ENCODE assay signal across 13 cellular contexts in genomic region chr5:113059232-113059805, GRCh38.
DNase-seq lines count a peak whose midpoint lies in the region; FAIRE-seq lines count a peak whose summit lies in the region.
"Had no signal": no experiment of that assay in that cellular context is flagged by ENCODE, and none has a peak within 500 bp of the region (broad histone marks: within the 10 kb centered on the region; RNA-seq: fewer than 3 reads in every experiment).

No MANE protein-coding gene starts in this region.

- H3K36me3 ChIP-seq in stomach smooth muscle (ENCODE audit: control insufficient read depth in 2 of 2, insufficient read depth in 2 of 2, low read length in 2 of 2) (peaks cover 3 to 16% of the 10 kb centered on the region in 2 donors), small intestine (ENCODE audit: control insufficient read depth in 2 of 2, insufficient read depth in 2 of 2, low read length in 2 of 2) (peaks cover 0 to 2% of the 10 kb centered on the region in 2 donors)

- peaks cover 16% of the 10 kb centered on the region for H3K4me1 ChIP-seq in stomach smooth muscle (ENCODE audit: control insufficient read depth, insufficient read depth, low read length)
- no peaks in the 10 kb centered on the region for H3K4me1 ChIP-seq in small intestine (ENCODE audit: control insufficient read depth in 2 of 2, insufficient read depth in 1 of 2, low read depth in 1 of 2, low read length in 1 of 2)

- H3K9ac ChIP-seq in stomach smooth muscle (ENCODE audit: low read length in 2 of 2) = no peak overlapping the region

- no peaks in the 10 kb centered on the region for H3K27me3 ChIP-seq in stomach smooth muscle (ENCODE audit: control insufficient read depth in 1 of 2, insufficient read depth in 2 of 2, low read length in 2 of 2)
- no peaks in the 10 kb centered on the region for H3K27me3 ChIP-seq in small intestine (ENCODE audit: control insufficient read depth in 2 of 2, insufficient read depth in 2 of 2, low read length in 2 of 2)
- H3K27me3 ChIP-seq: suprapubic skin had no signal

- H3K27ac ChIP-seq in stomach smooth muscle (ENCODE audit: low read length) (peak overlapping the region; percentile 6), small intestine (ENCODE audit: low read depth in 1 of 2, low read length in 1 of 2) (no peak overlapping the region)
- H3K27ac ChIP-seq: suprapubic skin had no signal

- no peak for FAIRE-seq in small intestine (lab: Jason Lieb, UNC)
- FAIRE-seq: A204.1 had no signal

- WGBS in small intestine, 3 donors = 62 to 78% (median 76%) methylated on average over 12 of the region's 12 CpGs

- no peaks in the 10 kb centered on the region for H3K9me3 ChIP-seq in stomach smooth muscle (ENCODE audit: control insufficient read depth in 2 of 2, low read length in 2 of 2)
- no peaks in the 10 kb centered on the region for H3K9me3 ChIP-seq in small intestine (ENCODE audit: control insufficient read depth, low read depth)
- H3K9me3 ChIP-seq: suprapubic skin had no signal

- H3K4me3 ChIP-seq in stomach smooth muscle (ENCODE audit: low read length in 2 of 2) (peak overlapping the region in 1 of 2 donors; percentile 15), small intestine (ENCODE audit: low read depth in 1 of 2, low read length in 2 of 2) (no peak overlapping the region)
- H3K4me3 ChIP-seq: suprapubic skin had no signal

- DNase-seq in NCI-H1092 treated with DMSO at 0.1 percent for 48 hours (lab: John Stamatoyannopoulos, UW) (peak; percentile 20), NCI-H1092 (lab: John Stamatoyannopoulos, UW) (no peak), T1000 (lab: John Stamatoyannopoulos, UW) (peak; percentile 36), islet precursor cell (peak; percentile 94), midbrain (lab: John Stamatoyannopoulos, UW) (no peak), CD1c-positive myeloid dendritic cell (ENCODE audit: extremely low spot score) (no peak), small intestine (no peak)
- DNase-seq: activated T-cell treated with anti-CD3 and anti-CD28 coated beads for 4 hours; effector CD8-positive, alpha-beta T cell; NCI-H1048 had no signal

Comparison
In these comparisons a context has a peak if more than half of its experiments do, and no peak if none do; other contexts are left out.
1. DNase-seq: peak in NCI-H1092 treated with DMSO at 0.1 percent for 48 hours (single experiment), T1000 (single experiment) and islet precursor cell (single experiment); none in NCI-H1092 (single experiment), midbrain (single experiment), CD1c-positive myeloid dendritic cell (single experiment) and small intestine (single experiment).